ENCODE assay signal across 9 cellular contexts in the genomic region with DNA sequence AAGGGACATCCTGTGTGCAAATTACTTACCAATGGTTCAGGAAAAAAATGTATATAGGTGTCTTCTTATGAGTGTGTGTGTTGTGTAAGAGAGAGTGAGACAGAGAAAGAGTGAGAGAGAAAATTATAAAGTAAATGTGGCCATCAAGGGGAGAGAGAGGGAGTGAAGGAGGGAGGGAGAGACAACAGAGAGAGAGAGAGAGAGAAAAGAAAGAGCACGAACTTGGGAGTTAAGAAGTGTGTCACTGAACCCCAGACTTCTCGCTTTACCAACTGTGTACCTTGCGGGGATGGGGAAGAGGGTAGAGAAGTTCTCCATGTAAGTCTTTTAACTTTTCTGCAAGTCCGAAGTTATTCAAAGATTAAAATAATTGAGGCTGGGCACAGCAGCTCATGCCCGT. TPM values are rescaled to one million over a fixed set of nuclear protein-coding genes. Genes with fewer than 3 reads are reported as not detected.
A peak's percentile ranks its signal among the peaks of the same experiment; 100 is the strongest.
DNase-seq lines count a peak whose midpoint lies in the region; ATAC-seq and TF ChIP-seq lines count a peak whose summit lies in the region.
"Had no signal": no experiment of that assay in that cellular context is flagged by ENCODE, and none has a peak within 500 bp of the region (broad histone marks: within the 10 kb centered on the region; RNA-seq: fewer than 3 reads in every experiment).

No MANE protein-coding gene starts in this region.

- peak overlapping the region; percentile 94 to 99 (median 97) for H3K27ac ChIP-seq in BLaER1 treated with 17β-estradiol and CSF1 and Interleukin-3, amounts not matched to agents 10 nM and 100 nM

- H3K9me3 Mint-ChIP-seq in osteocyte (ENCODE audit: unreplicated experiment): no peaks in the 10 kb centered on the region

- TF ChIP-seq CTCF in osteocyte (IDR thresholded peaks at IDR 0.05): no peak

- peak overlapping the region; percentile 86 to 98 (median 95) for H3K4me2 ChIP-seq in BLaER1 treated with 17β-estradiol and CSF1 and Interleukin-3, amounts not matched to agents 10 nM and 100 nM

- no peaks in the 10 kb centered on the region for H3K9me3 ChIP-seq in BLaER1 treated with 17β-estradiol and CSF1 and Interleukin-3, amounts not matched to agents 10 nM and 100 nM (replicated peaks in 1 of 11)
- H3K9me3 ChIP-seq in NT2/D1 (ENCODE audit: insufficient read depth, low read length) (no peaks in the 10 kb centered on the region), endocrine pancreas (ENCODE audit: control insufficient read depth, low read length) (no peaks in the 10 kb centered on the region)

- no peaks in the 10 kb centered on the region for H3K36me3 Mint-ChIP-seq in osteocyte (ENCODE audit: unreplicated experiment)

- peaks cover 0 to 3% (median 0%) of the 10 kb centered on the region in 11 experiments; a peak in 1 of 22 replicates for H3K36me3 ChIP-seq in BLaER1 treated with 17β-estradiol and CSF1 and Interleukin-3, amounts not matched to agents 10 nM and 100 nM
- no peaks in the 10 kb centered on the region for H3K36me3 ChIP-seq in NT2/D1 (ENCODE audit: insufficient read depth, insufficient read length, low read length)
- H3K36me3 ChIP-seq in endocrine pancreas (ENCODE audit: control insufficient read depth, insufficient read depth, low read length): no peaks in the 10 kb centered on the region

- H3K27me3 ChIP-seq in BLaER1 treated with 17β-estradiol and CSF1 and Interleukin-3, amounts not matched to agents 10 nM and 100 nM: no peaks in the 10 kb centered on the region
- H3K27me3 ChIP-seq in NT2/D1 (ENCODE audit: insufficient read depth, insufficient read length): no peaks in the 10 kb centered on the region
- H3K27me3 ChIP-seq in endocrine pancreas (ENCODE audit: control insufficient read depth, insufficient read depth, low read length): no peaks in the 10 kb centered on the region

- H3K4me1 ChIP-seq in BLaER1 treated with 17β-estradiol and CSF1 and Interleukin-3, amounts not matched to agents 10 nM and 100 nM: peaks cover 51 to 78% (median 69%) of the 10 kb centered on the region in 10 experiments
- H3K4me1 ChIP-seq in NT2/D1 (ENCODE audit: insufficient read depth, insufficient read length) (peaks cover 9% of the 10 kb centered on the region), endocrine pancreas (ENCODE audit: control insufficient read depth, insufficient read depth, low read length) (no peaks in the 10 kb centered on the region)

- H3K4me1 Mint-ChIP-seq in osteocyte (ENCODE audit: unreplicated experiment): peaks cover 16% of the 10 kb centered on the region

- H3K4me3 Mint-ChIP-seq in osteocyte (ENCODE audit: unreplicated experiment): no peak overlapping the region

- no peaks in the 10 kb centered on the region for H3K27me3 Mint-ChIP-seq in osteocyte (ENCODE audit: unreplicated experiment)

- ATAC-seq in HG02885 (IDR thresholded peaks at IDR 0.05; ENCODE audit: poor library complexity, unreplicated experiment): no peak

- H4K20me1 ChIP-seq in BLaER1 treated with 17β-estradiol and CSF1 and Interleukin-3, amounts not matched to agents 10 nM and 100 nM: no peaks in the 10 kb centered on the region

- peak overlapping the region; percentile 87 to 97 (median 94) for H3K9ac ChIP-seq in BLaER1 treated with 17β-estradiol and CSF1 and Interleukin-3, amounts not matched to agents 10 nM and 100 nM
- H3K9ac ChIP-seq in NT2/D1 (ENCODE audit: insufficient read length, low read depth) (peak overlapping the region; percentile 95), endocrine pancreas (ENCODE audit: control insufficient read depth, insufficient read depth, low read length) (peak overlapping the region; percentile 8)

- intact Hi-C loops in posterior cingulate gyrus (cut with DNase I): loop anchor here (2.0 kb wide), 1 partner anchor 19 kb away; no protein-coding TSS in a partner anchor

- DNase-seq in NT2/D1 (ENCODE audit: low read depth, low spot score): no peak
- no peak for DNase-seq in osteocyte (ENCODE audit: extremely low spot score, unreplicated experiment)
- DNase-seq in NCI-H510A treated with DMSO at 0.1 percent for 48 hours (lab: John Stamatoyannopoulos, UW): no peak
- DNase-seq in NCI-H748 (lab: John Stamatoyannopoulos, UW; ENCODE audit: unreplicated experiment): no peak
- DNase-seq in posterior cingulate gyrus: no peak
- DNase-seq: NCI-H774 had no signal

- H3K27ac Mint-ChIP-seq in osteocyte (ENCODE audit: unreplicated experiment): peak overlapping the region; percentile 3

- H3K4me3 ChIP-seq in BLaER1 treated with 17β-estradiol and CSF1 and Interleukin-3, amounts not matched to agents 10 nM and 100 nM: peak overlapping the region; percentile 53 to 72 (median 62); a peak in 17 of 20 replicates
- no peak overlapping the region for H3K4me3 ChIP-seq in NT2/D1 (ENCODE audit: insufficient read length, low read depth)
- peak overlapping the region; percentile 74 for H3K4me3 ChIP-seq in endocrine pancreas (ENCODE audit: control insufficient read depth, insufficient read depth, low read length)

RNA-seq across cellular contexts. Expression of a gene that starts 28.8 kb away (rescaled TPM):
- total RNA-seq in osteocyte: 17.2 and 19.3 TPM in 2 replicates

Comparison
In these comparisons a context has a peak if more than half of its experiments do, and no peak if none do; other contexts are left out.
1. H3K9ac ChIP-seq: peak in every context shown above with its lines; median percentile 95 in NT2/D1; 94 in BLaER1 treated with 17β-estradiol and CSF1 and Interleukin-3, amounts not matched to agents 10 nM and 100 nM; 8 in endocrine pancreas.